8 cellular contexts compared by ENCODE assay signal in genomic region chr17:40098846-40099626, GRCh38. TPM values are rescaled to one million over a fixed set of nuclear protein-coding genes. Genes with fewer than 3 reads are reported as not detected.
DNase-seq lines count a peak whose midpoint lies in the region; ATAC-seq and TF ChIP-seq lines count a peak whose summit lies in the region.

No MANE protein-coding gene starts in this region.

- peak overlapping the region; percentile 87 to 98 for H3K4me3 ChIP-seq in Panc1 (ENCODE audit: low read depth in 2 of 2, low read length in 2 of 2)
- H3K4me3 ChIP-seq in esophagus (ENCODE audit: low read depth in 1 of 2, low read length in 2 of 2) = peak overlapping the region; percentile 74 to 98
- H3K4me3 ChIP-seq in muscle layer of duodenum (ENCODE audit: low read depth in 1 of 2, low read length in 2 of 2) = peak overlapping the region; percentile 88 to 95

- WGBS in esophagus, 2 donors = 1% methylated on average over 49 to 53 of the region's 53 CpGs

- H3K36me3 ChIP-seq in Panc1 (ENCODE audit: control insufficient read depth, insufficient read depth, low read length) (no peaks in the 10 kb centered on the region), esophagus (ENCODE audit: control insufficient read depth in 2 of 2, insufficient read depth in 2 of 2, low read length in 1 of 2) (peaks cover 10 to 24% of the 10 kb centered on the region in 2 donors), muscle layer of duodenum (ENCODE audit: control insufficient read depth in 1 of 2, insufficient read depth in 2 of 2, low read length in 2 of 2) (peaks cover 30 to 43% of the 10 kb centered on the region in 2 donors)

- intact Hi-C loops in Panc1 (cut with micrococcal nuclease; ENCODE audit: unreplicated experiment) = no loop called here

- BruUV-seq in Panc1 (replicated peaks; lab: Mats Ljungman, UMichigan) = no TSS peak

- in situ Hi-C loops in Panc1 (cut with HindIII; ENCODE audit: low pct_unique_long_range_greater_than_20kb, low sequenced_read_pairs) = no loop called here

- ATAC-seq in GM21717 (IDR thresholded peaks at IDR 0.05; ENCODE audit: unreplicated experiment) = peak; percentile 50
- ATAC-seq in Panc1 = peak; percentile 85

- POLR2A ChIA-PET in Panc1 (lab: Charles Lee) = interaction anchor here (0.5 to 0.8 kb wide), 6 partner anchors 10 to 468 kb away, joined by 3 to 12 read pairs (median 7); partner anchors contain the start of genes CSF3 and MSL1

- peak; percentile 95 for DNase-seq in DMS 273 treated with DMSO at 0.1 percent for 48 hours (lab: John Stamatoyannopoulos, UW)
- DNase-seq in KG1 (lab: John Stamatoyannopoulos, UW) = peak; percentile 88
- DNase-seq in Panc1 (ENCODE audit: low read depth, low spot score) = peak; percentile 97
- peak; percentile 99 for DNase-seq in activated T-cell treated with anti-CD3 and anti-CD28 coated beads, Interleukin-2, amount 50 U/mL, for 48 hours
- DNase-seq in stimulated activated CD8-positive, alpha-beta memory T cell treated with anti-CD3 and anti-CD28 coated beads, Interleukin-7, amount 100 ng/mL, for 1 hour (ENCODE audit: low read depth in 2 of 2) = peak; percentile 95 to 97

- peaks cover 32% of the 10 kb centered on the region for H3K4me1 ChIP-seq in Panc1 (ENCODE audit: control insufficient read depth, insufficient read depth, low read length)
- H3K4me1 ChIP-seq in esophagus (ENCODE audit: control insufficient read depth in 2 of 2, insufficient read depth in 2 of 2, low read length in 1 of 2) = peaks cover 8 to 34% of the 10 kb centered on the region in 2 donors
- peaks cover 51 to 66% of the 10 kb centered on the region in 2 donors for H3K4me1 ChIP-seq in muscle layer of duodenum (ENCODE audit: control insufficient read depth in 1 of 2, insufficient read depth in 2 of 2, low read length in 2 of 2)

- H3K27ac ChIP-seq in Panc1 (ENCODE audit: low read length) = peak overlapping the region; percentile 89
- H3K27ac ChIP-seq in esophagus (ENCODE audit: low read depth in 2 of 2, low read length in 1 of 2) = peak overlapping the region; percentile 96 to 100
- H3K27ac ChIP-seq in muscle layer of duodenum (ENCODE audit: low read length) = peak overlapping the region; percentile 99

- TF ChIP-seq CTCF in Panc1 (IDR thresholded peaks at IDR 0.05) = no peak

- H3K27me3 ChIP-seq in Panc1 (ENCODE audit: control insufficient read depth, insufficient read depth, low read length) = no peaks in the 10 kb centered on the region
- no peaks in the 10 kb centered on the region for H3K27me3 ChIP-seq in esophagus (ENCODE audit: control insufficient read depth in 1 of 2, insufficient read depth in 2 of 2, low read length in 2 of 2)
- H3K27me3 ChIP-seq in muscle layer of duodenum (ENCODE audit: low read depth, low read length) = no peaks in the 10 kb centered on the region

- H3K9me3 ChIP-seq in Panc1 (ENCODE audit: control insufficient read depth, insufficient read depth, low read depth, low read length) (no peaks in the 10 kb centered on the region), esophagus (ENCODE audit: control insufficient read depth in 2 of 2, insufficient read depth in 1 of 2, low read depth in 1 of 2, low read length in 1 of 2) (no peaks in the 10 kb centered on the region), muscle layer of duodenum (ENCODE audit: control insufficient read depth in 1 of 2, low read length in 2 of 2) (no peaks in the 10 kb centered on the region)

- CTCF ChIA-PET in Panc1 (lab: Charles Lee) = interaction anchor here (0.6 to 1.6 kb wide), 4 partner anchors 11 to 77 kb away, joined by 4 to 8 read pairs (median 6); no protein-coding TSS in a partner anchor

RNA-seq across cellular contexts. Expression of gene NR1D1, which starts 1.4 kb away (rescaled TPM):
- total RNA-seq in Panc1 (2021; ENCODE audit: unreplicated experiment) = 8.8 TPM
- polyA plus RNA-seq in Panc1 (2012; ENCODE audit: insufficient read length) = 8.6 TPM
- 10 to 100 TPM; 23.6 to 24.6 TPM for polyA plus RNA-seq in esophagus

RNA-seq across cellular contexts. Expression of gene MSL1, which starts 22.7 kb away (rescaled TPM):
- 96.3 TPM for total RNA-seq in Panc1 (2021; ENCODE audit: unreplicated experiment)
- 48.8 TPM for polyA plus RNA-seq in Panc1 (2012; ENCODE audit: insufficient read length)
- polyA plus RNA-seq in esophagus = 10 to 100 TPM; 42.1 to 59.5 TPM

RNA-seq across cellular contexts. Expression of gene THRA, which starts 36.3 kb away (rescaled TPM):
- total RNA-seq in Panc1 (2021; ENCODE audit: unreplicated experiment) = 11.7 TPM
- polyA plus RNA-seq in Panc1 (2012; ENCODE audit: insufficient read length) = 13.6 TPM
- polyA plus RNA-seq in esophagus = 10 to 100 TPM; 10.5 to 11.0 TPM

RNA-seq across cellular contexts. Expression of gene CASC3, which starts 41.3 kb away (rescaled TPM):
- total RNA-seq in Panc1 (2021; ENCODE audit: unreplicated experiment) = 97.4 TPM
- 52.3 TPM for polyA plus RNA-seq in Panc1 (2012; ENCODE audit: insufficient read length)
- 10 to 100 TPM; 24.3 to 24.6 TPM for polyA plus RNA-seq in esophagus

RNA-seq across cellular contexts. Expression of gene MED24, which starts 44.8 kb away (rescaled TPM):
- total RNA-seq in Panc1 (2021; ENCODE audit: unreplicated experiment) = 93.9 TPM
- 89.2 TPM for polyA plus RNA-seq in Panc1 (2012; ENCODE audit: insufficient read length)
- 10 to 100 TPM; 37.7 to 43.7 TPM for polyA plus RNA-seq in esophagus

Comparison
In these comparisons a context has a peak if more than half of its experiments do, and no peak if none do; other contexts are left out.
1. Peak in every context shown above with its lines: DNase-seq, ATAC-seq, H3K4me3 ChIP-seq and H3K27ac ChIP-seq.